ENCODE assay signal across 18 cellular contexts in genomic region chr4:89906787-89907521, GRCh38. TPM values are rescaled to one million over a fixed set of nuclear protein-coding genes. Genes with fewer than 3 reads are reported as not detected.
DNase-seq lines count a peak whose midpoint lies in the region; ATAC-seq and TF ChIP-seq lines count a peak whose summit lies in the region.
"Had no signal": no experiment of that assay in that cellular context is flagged by ENCODE, and none has a peak within 500 bp of the region (broad histone marks: within the 10 kb centered on the region; RNA-seq: fewer than 3 reads in every experiment).

No MANE protein-coding gene starts in this region.

- H3K27ac Mint-ChIP-seq in glutamatergic neuron (ENCODE audit: unreplicated experiment): peak overlapping the region; percentile 1
- H3K27ac Mint-ChIP-seq in activated T-helper 2 cell treated with anti-CD3 and anti-CD28 coated beads, Interferon-gamma antibody, Interleukin-2, Interleukin-4, amounts not matched to agents 10 μg/mL and 5 μg/mL and 100 μg/mL, durations not matched to agents 14 hours and 24 hours and 36 hours: no peak overlapping the region

- DNase-seq in left ventricle myocardium superior (no peak), right atrium auricular region (ENCODE audit: low spot score) (no peak), SW480 (ENCODE audit: low spot score) (peak; percentile 7), glutamatergic neuron (no peak), dorsolateral prefrontal cortex (no peak), MV-4-11 (lab: John Stamatoyannopoulos, UW) (no peak)
- no peak for DNase-seq in activated T-helper 2 cell treated with anti-CD3 and anti-CD28 coated beads, Interferon-gamma antibody, Interleukin-2, Interleukin-4, amounts not matched to agents 10 μg/mL and 5 μg/mL and 100 μg/mL, durations not matched to agents 14 hours and 24 hours and 36 hours (ENCODE audit: low spot score)
- DNase-seq: ACHN; activated CD4-positive, alpha-beta T cell treated with anti-CD3 and anti-CD28 coated beads, Interleukin-2, amount 50 U/mL, for 4 hours; DMS79; left ventricle myocardium inferior; NCI-H1694; NCI-H510A had no signal

- peak; percentile 21 for ATAC-seq in left ventricle myocardium superior
- no peak for ATAC-seq in HG03521 (IDR thresholded peaks at IDR 0.05; ENCODE audit: unreplicated experiment)
- ATAC-seq: gastroesophageal sphincter had no signal

- peak overlapping the region; percentile 37 for H3K4me3 Mint-ChIP-seq in glutamatergic neuron (ENCODE audit: unreplicated experiment)
- no peak overlapping the region for H3K4me3 Mint-ChIP-seq in activated T-helper 2 cell treated with anti-CD3 and anti-CD28 coated beads, Interferon-gamma antibody, Interleukin-2, Interleukin-4, amounts not matched to agents 10 μg/mL and 5 μg/mL and 100 μg/mL, durations not matched to agents 14 hours and 24 hours and 36 hours (ENCODE audit: low read depth)

- H3K36me3 ChIP-seq in right atrium auricular region: no peaks in the 10 kb centered on the region
- H3K36me3 ChIP-seq: gastroesophageal sphincter, left ventricle myocardium inferior, prostate gland, SJSA1 had no signal

- no peaks in the 10 kb centered on the region for H3K9me3 Mint-ChIP-seq in glutamatergic neuron (ENCODE audit: unreplicated experiment)
- H3K9me3 Mint-ChIP-seq in activated T-helper 2 cell treated with anti-CD3 and anti-CD28 coated beads, Interferon-gamma antibody, Interleukin-2, Interleukin-4, amounts not matched to agents 10 μg/mL and 5 μg/mL and 100 μg/mL, durations not matched to agents 14 hours and 24 hours and 36 hours: no peaks in the 10 kb centered on the region

- TF ChIP-seq CTCF in right atrium auricular region (IDR thresholded peaks at IDR 0.05) (no peak), glutamatergic neuron (IDR thresholded peaks at IDR 0.05; ENCODE audit: partially characterized antibody, unreplicated experiment) (no peak), dorsolateral prefrontal cortex (IDR thresholded peaks at IDR 0.05 in 54 of 56, conservative IDR thresholded peaks at IDR 0.05 in 2 of 56; ENCODE audit: low read depth in 1 of 56, partially characterized antibody in 56 of 56) (no peak)

- no peaks in the 10 kb centered on the region for H3K27me3 ChIP-seq in right atrium auricular region
- peaks cover 0 to 4% (median 0%) of the 10 kb centered on the region in 45 donors for H3K27me3 ChIP-seq in dorsolateral prefrontal cortex
- H3K27me3 ChIP-seq: gastroesophageal sphincter, SJSA1 had no signal

- H3K9me3 ChIP-seq in right atrium auricular region: no peaks in the 10 kb centered on the region
- H3K9me3 ChIP-seq: gastroesophageal sphincter, left ventricle myocardium inferior, prostate gland, SJSA1 had no signal

- no peak overlapping the region for H3K27ac ChIP-seq in right atrium auricular region
- H3K27ac ChIP-seq in dorsolateral prefrontal cortex: no peak overlapping the region
- H3K27ac ChIP-seq: gastroesophageal sphincter, left ventricle myocardium inferior, prostate gland, SJSA1 had no signal

- H3K27me3 Mint-ChIP-seq in glutamatergic neuron (ENCODE audit: unreplicated experiment): peaks cover 4% of the 10 kb centered on the region
- peaks cover 10% of the 10 kb centered on the region for H3K27me3 Mint-ChIP-seq in activated T-helper 2 cell treated with anti-CD3 and anti-CD28 coated beads, Interferon-gamma antibody, Interleukin-2, Interleukin-4, amounts not matched to agents 10 μg/mL and 5 μg/mL and 100 μg/mL, durations not matched to agents 14 hours and 24 hours and 36 hours (ENCODE audit: low read depth)

- peaks cover 36% of the 10 kb centered on the region for H3K4me1 Mint-ChIP-seq in glutamatergic neuron (ENCODE audit: low read depth, unreplicated experiment)
- H3K4me1 Mint-ChIP-seq in activated T-helper 2 cell treated with anti-CD3 and anti-CD28 coated beads, Interferon-gamma antibody, Interleukin-2, Interleukin-4, amounts not matched to agents 10 μg/mL and 5 μg/mL and 100 μg/mL, durations not matched to agents 14 hours and 24 hours and 36 hours (ENCODE audit: low read depth): no peaks in the 10 kb centered on the region

- H3K36me3 Mint-ChIP-seq in glutamatergic neuron (ENCODE audit: unreplicated experiment): no peaks in the 10 kb centered on the region
- no peaks in the 10 kb centered on the region for H3K36me3 Mint-ChIP-seq in activated T-helper 2 cell treated with anti-CD3 and anti-CD28 coated beads, Interferon-gamma antibody, Interleukin-2, Interleukin-4, amounts not matched to agents 10 μg/mL and 5 μg/mL and 100 μg/mL, durations not matched to agents 14 hours and 24 hours and 36 hours (ENCODE audit: low read depth)

- no peaks in the 10 kb centered on the region for H3K4me1 ChIP-seq in right atrium auricular region
- H3K4me1 ChIP-seq: gastroesophageal sphincter, left ventricle myocardium inferior, prostate gland, SJSA1 had no signal

- H3K4me3 ChIP-seq in right atrium auricular region: no peak overlapping the region
- H3K4me3 ChIP-seq in dorsolateral prefrontal cortex: no peak overlapping the region
- H3K4me3 ChIP-seq: gastroesophageal sphincter, left ventricle myocardium inferior, prostate gland, SJSA1 had no signal

- intact Hi-C loops in left ventricle myocardium superior (cut with micrococcal nuclease) (no loop called here), dorsolateral prefrontal cortex (cut with DNase I) (loop anchor here in 1 of 2 donors (10.0 kb wide), 1 partner anchor 422 kb away; no protein-coding TSS in a partner anchor)
- intact Hi-C loops in activated T-helper 2 cell treated with anti-CD3 and anti-CD28 coated beads, Interferon-gamma antibody, Interleukin-2, Interleukin-4, amounts not matched to agents 10 μg/mL and 5 μg/mL and 100 μg/mL, durations not matched to agents 14 hours and 24 hours and 36 hours (cut with micrococcal nuclease): loop anchor here (10.0 kb wide), 2 partner anchors 422 to 752 kb away; no protein-coding TSS in a partner anchor

RNA-seq across cellular contexts. Expression of gene MMRN1, which starts 12.3 kb away (rescaled TPM):
- total RNA-seq in left ventricle myocardium superior (10.1 TPM), right atrium auricular region (10 to 100 TPM in 1 of 2 donors, 1 to 10 TPM in 1; 6.9 to 35.8 TPM), glutamatergic neuron (ENCODE audit: unreplicated experiment) (not detected), dorsolateral prefrontal cortex (10 to 100 TPM in 1 of 120 experiments, 1 to 10 TPM in 62, under 1 TPM in 57; 0.16 to 10.9 (median 1.1) TPM)
- total RNA-seq in activated T-helper 2 cell treated with anti-CD3 and anti-CD28 coated beads, Interferon-gamma antibody, Interleukin-2, Interleukin-4, amounts not matched to agents 10 μg/mL and 5 μg/mL and 100 μg/mL, durations not matched to agents 14 hours and 24 hours and 36 hours: not detected in 2 replicates
- total RNA-seq: myocyte, SJSA1 had no signal
